ENCODE assay signal across 22 cellular contexts in genomic region chr3:51887620-51888019, GRCh38. TPM values are rescaled to one million over a fixed set of nuclear protein-coding genes. Genes with fewer than 3 reads are reported as not detected.
"Had no signal": no experiment of that assay in that cellular context is flagged by ENCODE, and none has a peak within 500 bp of the region (broad histone marks: within the 10 kb centered on the region; RNA-seq: fewer than 3 reads in every experiment).

No MANE protein-coding gene starts in this region.

- H3K9me3 ChIP-seq: right atrium auricular region, transverse colon had no signal

- H3K9me3 Mint-ChIP-seq: activated CD4-positive, alpha-beta T cell treated with anti-CD3 and anti-CD28 coated beads, Interleukin-2, amount 10 ng/mL, durations not matched to agents 7 days and 5 days; activated naive CD8-positive, alpha-beta T cell treated with anti-CD3 and anti-CD28 coated beads, Interleukin-2, amount 10 ng/mL, durations not matched to agents 7 days and 5 days; natural killer cell treated with Interleukin-12 subunit alpha and Interleukin-12 subunit beta and Interleukin-15 and Interleukin-18, amount 100 ng/mL, for 72 hours; stimulated activated memory B cell treated with anti-CD40 and anti-IgM and Interleukin-4, amounts not matched to agents 10 μg/mL and 1 μg/mL and 100 μg/mL, for 72 hours had no signal

- H3K4me1 ChIP-seq: right atrium auricular region, transverse colon had no signal

- H3K27me3 ChIP-seq: hepatocyte, right atrium auricular region, transverse colon had no signal

- H2AFZ ChIP-seq: hepatocyte had no signal

- H3K4me3 ChIP-seq: dorsolateral prefrontal cortex, hepatocyte, right atrium auricular region, transverse colon had no signal

- H3K27ac Mint-ChIP-seq: activated CD4-positive, alpha-beta T cell treated with anti-CD3 and anti-CD28 coated beads, Interleukin-2, amount 10 ng/mL, durations not matched to agents 7 days and 5 days; activated naive CD8-positive, alpha-beta T cell treated with anti-CD3 and anti-CD28 coated beads, Interleukin-2, amount 10 ng/mL, durations not matched to agents 7 days and 5 days; endodermal cell; natural killer cell treated with Interleukin-12 subunit alpha and Interleukin-12 subunit beta and Interleukin-15 and Interleukin-18, amount 100 ng/mL, for 72 hours; stimulated activated memory B cell treated with anti-CD40 and anti-IgM and Interleukin-4, amounts not matched to agents 10 μg/mL and 1 μg/mL and 100 μg/mL, for 72 hours had no signal

- H3K4me2 ChIP-seq: hepatocyte had no signal

- H3K27ac ChIP-seq: dorsolateral prefrontal cortex, hepatocyte, right atrium auricular region, transverse colon had no signal

- H3K36me3 ChIP-seq: right atrium auricular region, transverse colon had no signal

- ATAC-seq: left ventricle myocardium superior; natural killer cell treated with Interleukin-12 subunit alpha and Interleukin-12 subunit beta and Interleukin-15 and Interleukin-18, amount 100 ng/mL, for 72 hours; stimulated activated memory B cell treated with anti-CD40 and anti-IgM and Interleukin-4, amounts not matched to agents 10 μg/mL and 1 μg/mL and 100 μg/mL, for 72 hours had no signal

- FAIRE-seq: keratinocyte had no signal

- H3K79me2 ChIP-seq: hepatocyte had no signal

- H3K4me3 Mint-ChIP-seq: activated CD4-positive, alpha-beta T cell treated with anti-CD3 and anti-CD28 coated beads, Interleukin-2, amount 10 ng/mL, durations not matched to agents 7 days and 5 days; activated naive CD8-positive, alpha-beta T cell treated with anti-CD3 and anti-CD28 coated beads, Interleukin-2, amount 10 ng/mL, durations not matched to agents 7 days and 5 days; endodermal cell; natural killer cell treated with Interleukin-12 subunit alpha and Interleukin-12 subunit beta and Interleukin-15 and Interleukin-18, amount 100 ng/mL, for 72 hours; stimulated activated memory B cell treated with anti-CD40 and anti-IgM and Interleukin-4, amounts not matched to agents 10 μg/mL and 1 μg/mL and 100 μg/mL, for 72 hours had no signal

- H3K4me1 Mint-ChIP-seq: stimulated activated memory B cell treated with anti-CD40 and anti-IgM and Interleukin-4, amounts not matched to agents 10 μg/mL and 1 μg/mL and 100 μg/mL, for 72 hours had no signal

- H3K36me3 Mint-ChIP-seq: activated naive CD8-positive, alpha-beta T cell treated with anti-CD3 and anti-CD28 coated beads, Interleukin-2, amount 10 ng/mL, durations not matched to agents 7 days and 5 days; natural killer cell treated with Interleukin-12 subunit alpha and Interleukin-12 subunit beta and Interleukin-15 and Interleukin-18, amount 100 ng/mL, for 72 hours; stimulated activated memory B cell treated with anti-CD40 and anti-IgM and Interleukin-4, amounts not matched to agents 10 μg/mL and 1 μg/mL and 100 μg/mL, for 72 hours had no signal

- DNase-seq: activated CD4-positive, alpha-beta T cell treated with anti-CD3 and anti-CD28 coated beads, Interleukin-2, amount 10 ng/mL, durations not matched to agents 7 days and 5 days; activated CD4-positive, CD25-positive, alpha-beta regulatory T cell; activated CD8-positive, alpha-beta memory T cell treated with anti-CD3 and anti-CD28 coated beads for 24 hours; activated gamma-delta T cell treated with Interleukin-2 at 50 U/mL for 16 hours; activated naive CD8-positive, alpha-beta T cell treated with anti-CD3 and anti-CD28 coated beads, Interleukin-2, amount 10 ng/mL, durations not matched to agents 7 days and 5 days; anterior cingulate cortex; dorsolateral prefrontal cortex; endodermal cell; erythroblast; left ventricle myocardium superior; mesenchymal stem cell; posterior cingulate gyrus; stimulated activated CD4-positive, alpha-beta T cell treated with anti-CD3 and anti-CD28 coated beads, Interleukin-2, amount 100 ng/mL, for 48 hours; SW 1271; transverse colon had no signal

RNA-seq across cellular contexts. Expression of gene IQCF5, which starts 12.2 kb away (rescaled TPM):
- total RNA-seq: activated CD4-positive, alpha-beta T cell treated with anti-CD3 and anti-CD28 coated beads, Interleukin-2, amount 10 ng/mL, durations not matched to agents 7 days and 5 days; activated naive CD8-positive, alpha-beta T cell treated with anti-CD3 and anti-CD28 coated beads, Interleukin-2, amount 10 ng/mL, durations not matched to agents 7 days and 5 days; endodermal cell; hepatocyte; left ventricle myocardium superior; natural killer cell treated with Interleukin-12 subunit alpha and Interleukin-12 subunit beta and Interleukin-15 and Interleukin-18, amount 100 ng/mL, for 72 hours; right atrium auricular region; skeletal muscle tissue; subcutaneous adipose tissue; transverse colon had no signal
- polyA plus RNA-seq: hepatocyte, keratinocyte had no signal

RNA-seq across cellular contexts. Expression of gene IQCF1, which starts 15.5 kb away (rescaled TPM):
- total RNA-seq: activated CD4-positive, alpha-beta T cell treated with anti-CD3 and anti-CD28 coated beads, Interleukin-2, amount 10 ng/mL, durations not matched to agents 7 days and 5 days; activated naive CD8-positive, alpha-beta T cell treated with anti-CD3 and anti-CD28 coated beads, Interleukin-2, amount 10 ng/mL, durations not matched to agents 7 days and 5 days; hepatocyte; left ventricle myocardium superior; natural killer cell treated with Interleukin-12 subunit alpha and Interleukin-12 subunit beta and Interleukin-15 and Interleukin-18, amount 100 ng/mL, for 72 hours; right atrium auricular region; skeletal muscle tissue; subcutaneous adipose tissue; transverse colon had no signal
- polyA plus RNA-seq: hepatocyte, keratinocyte had no signal

RNA-seq across cellular contexts. Expression of gene IQCF2, which starts 26.2 kb away (rescaled TPM):
- total RNA-seq: activated CD4-positive, alpha-beta T cell treated with anti-CD3 and anti-CD28 coated beads, Interleukin-2, amount 10 ng/mL, durations not matched to agents 7 days and 5 days; activated naive CD8-positive, alpha-beta T cell treated with anti-CD3 and anti-CD28 coated beads, Interleukin-2, amount 10 ng/mL, durations not matched to agents 7 days and 5 days; dorsolateral prefrontal cortex; endodermal cell; hepatocyte; left ventricle myocardium superior; natural killer cell treated with Interleukin-12 subunit alpha and Interleukin-12 subunit beta and Interleukin-15 and Interleukin-18, amount 100 ng/mL, for 72 hours; right atrium auricular region; skeletal muscle tissue; subcutaneous adipose tissue; transverse colon had no signal
- polyA plus RNA-seq: hepatocyte, keratinocyte had no signal
